ENCODE assay signal across 12 cellular contexts in the genomic region with DNA sequence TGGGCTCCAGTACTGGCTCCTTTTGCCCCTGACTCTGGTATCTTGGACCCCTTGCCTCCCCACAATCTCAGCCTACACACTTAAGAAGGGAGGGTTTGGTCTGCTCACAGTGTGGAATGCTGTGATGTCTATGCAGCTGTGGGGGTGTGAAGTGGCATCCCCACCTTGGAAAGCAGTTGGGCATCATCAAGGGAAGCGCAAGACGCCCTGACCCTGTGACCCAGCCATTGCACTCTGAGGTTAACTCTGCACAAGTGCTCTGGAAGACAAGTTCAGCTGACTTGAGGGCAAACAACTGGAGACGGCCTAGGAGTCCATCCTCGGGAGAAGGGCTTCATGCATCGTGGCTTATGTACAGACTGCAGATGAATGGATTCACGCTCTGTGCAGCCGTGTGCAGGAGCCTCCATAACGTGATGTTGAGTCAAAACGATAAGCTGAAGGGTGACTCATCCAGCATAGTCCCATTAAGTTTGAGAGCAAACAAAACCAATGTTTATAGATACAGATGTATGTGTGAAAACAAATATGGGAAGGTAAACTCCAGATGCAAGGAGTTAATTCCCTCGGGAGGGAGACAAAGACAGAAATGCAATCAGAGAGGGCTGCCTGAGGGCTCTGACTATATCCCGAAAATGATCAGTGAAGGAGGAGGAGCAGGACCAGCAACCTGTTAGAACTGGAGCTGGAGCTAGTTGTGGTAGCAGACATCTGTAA.
DNase-seq lines count a peak whose midpoint lies in the region; ATAC-seq, FAIRE-seq and TF ChIP-seq lines count a peak whose summit lies in the region.
"Had no signal": no experiment of that assay in that cellular context is flagged by ENCODE, and none has a peak within 500 bp of the region (broad histone marks: within the 10 kb centered on the region; RNA-seq: fewer than 3 reads in every experiment).

No MANE protein-coding gene starts in this region.

- peak overlapping the region; percentile 20 for H4K91ac ChIP-seq in H1 (replicated peaks; ENCODE audit: insufficient read length, low read length)

- no peaks in the 10 kb centered on the region; a peak in 1 of 4 replicates for H3K9me3 ChIP-seq in H1 (ENCODE audit: insufficient read depth in 2 of 2, low read depth in 1 of 2, low read length in 1 of 2)
- H3K9me3 ChIP-seq in left ventricle myocardium inferior (replicated peaks): peaks cover 13% of the 10 kb centered on the region
- H3K9me3 ChIP-seq: ovary had no signal

- intact Hi-C loops in left ventricle myocardium inferior (cut with micrococcal nuclease): no loop called here

- POLR2A ChIA-PET in H1 (lab: Charles Lee; ENCODE audit: partially characterized antibody): interaction anchor here (1.0 kb wide), 1 partner anchor 11 kb away, joined by 3 read pairs; no protein-coding TSS in a partner anchor

- peak overlapping the region; percentile 2; the same call in 1 of the 2 replicates for H2BK20ac ChIP-seq in H1 (ENCODE audit: low read length)

- no peak overlapping the region for H2BK120ac ChIP-seq in H1 (replicated peaks; ENCODE audit: low read depth, low read length)

- H3K4me2 ChIP-seq in H1 (ENCODE audit: insufficient read depth in 1 of 2, low read depth in 2 of 2, low read length in 2 of 2): no peak overlapping the region

- no peaks in the 10 kb centered on the region for H3K9me3 Mint-ChIP-seq in stimulated activated effector memory CD8-positive, alpha-beta T cell treated with anti-CD3 and anti-CD28 coated beads, Interleukin-12 subunit alpha, Interleukin-12 subunit beta, amount 100 ng/mL, for 72 hours

- H3K23me2 ChIP-seq in H1 (ENCODE audit: low read depth, low read length): no peaks in the 10 kb centered on the region

- ATAC-seq in stimulated activated effector memory CD8-positive, alpha-beta T cell treated with anti-CD3 and anti-CD28 coated beads, Interleukin-12 subunit alpha, Interleukin-12 subunit beta, amount 100 ng/mL, for 72 hours: peak; percentile 82
- ATAC-seq in HG02763 (IDR thresholded peaks at IDR 0.05; ENCODE audit: unreplicated experiment): no peak
- ATAC-seq in GM21390 (IDR thresholded peaks at IDR 0.05; ENCODE audit: unreplicated experiment): no peak

- H2BK12ac ChIP-seq in H1 (ENCODE audit: low read depth, low read length): peak overlapping the region; percentile 82; the same call in 1 of the 2 replicates

- no peak overlapping the region for H3K14ac ChIP-seq in H1 (ENCODE audit: insufficient read length)

- H4K5ac ChIP-seq in H1 (ENCODE audit: insufficient read length, low read depth, low read length): no peak overlapping the region

- H2BK15ac ChIP-seq in H1 (ENCODE audit: low read length): no peak overlapping the region; the same call in 1 of the 2 replicates

- H3K4me1 ChIP-seq in H1 (replicated peaks in 1 of 4; ENCODE audit: control insufficient read depth in 3 of 4, insufficient read depth in 4 of 4, low read length in 3 of 4) (no peaks in the 10 kb centered on the region), left ventricle myocardium inferior (peaks cover 5% of the 10 kb centered on the region)

- TF ChIP-seq POLR2A in H1 (IDR thresholded peaks at IDR 0.05; ENCODE audit: control extremely low read depth in 1 of 2, low read depth in 2 of 2, low read length in 2 of 2): no peak

- no peaks in the 10 kb centered on the region for H3K79me1 ChIP-seq in H1 (ENCODE audit: low read depth, low read length)

- H2AFZ ChIP-seq in H1 (ENCODE audit: low read length): no peak overlapping the region

- FAIRE-seq in H1 (lab: Jason Lieb, UNC): no peak
- FAIRE-seq: GM19239 had no signal

- H3K36me3 Mint-ChIP-seq in stimulated activated effector memory CD8-positive, alpha-beta T cell treated with anti-CD3 and anti-CD28 coated beads, Interleukin-12 subunit alpha, Interleukin-12 subunit beta, amount 100 ng/mL, for 72 hours: no peaks in the 10 kb centered on the region

- no peak overlapping the region for H3K9ac ChIP-seq in H1 (replicated peaks in 1 of 4; ENCODE audit: extremely low read depth in 1 of 4, low read depth in 3 of 4, low read length in 3 of 4)

- peaks cover 6% of the 10 kb centered on the region for H3K4me1 Mint-ChIP-seq in stimulated activated effector memory CD8-positive, alpha-beta T cell treated with anti-CD3 and anti-CD28 coated beads, Interleukin-12 subunit alpha, Interleukin-12 subunit beta, amount 100 ng/mL, for 72 hours

- no peak overlapping the region for H3K4ac ChIP-seq in H1 (replicated peaks; ENCODE audit: insufficient read length, low read depth, low read length)

- peak; percentile 58 to 67 for DNase-seq in SHP77 (lab: John Stamatoyannopoulos, UW)
- DNase-seq in SHP77 treated with DMSO at 0.1 percent for 48 hours (lab: John Stamatoyannopoulos, UW): no peak
- DNase-seq in NCI-H69 (lab: John Stamatoyannopoulos, UW): peak; percentile 92
- no peak for DNase-seq in H1 (ENCODE audit: low read depth in 1 of 2, low spot score in 2 of 2)
- no peak for DNase-seq in stimulated activated effector memory CD8-positive, alpha-beta T cell treated with anti-CD3 and anti-CD28 coated beads, Interleukin-12 subunit alpha, Interleukin-12 subunit beta, amount 100 ng/mL, for 72 hours (ENCODE audit: low spot score in 2 of 2)
- DNase-seq in left ventricle myocardium inferior: no peak
- DNase-seq: activated CD8-positive, alpha-beta memory T cell treated with anti-CD3 and anti-CD28 coated beads, Interleukin-2, amount 50 U/mL, for 48 hours; NCI-H446 had no signal

- H3K79me2 ChIP-seq in H1 (ENCODE audit: control insufficient read depth in 1 of 2, insufficient read depth in 2 of 2, low read length in 2 of 2): no peaks in the 10 kb centered on the region

- H3K27ac ChIP-seq in H1 (ENCODE audit: low read depth, low read length) (no peak overlapping the region), left ventricle myocardium inferior (replicated peaks) (no peak overlapping the region)

- CTCF ChIA-PET in H1 (lab: Charles Lee; ENCODE audit: partially characterized antibody): interaction anchor here (0.6 to 4.6 kb wide), 9 partner anchors 12 to 284 kb away, joined by 3 to 23 read pairs (median 4); no protein-coding TSS in a partner anchor

- H3K36me3 ChIP-seq in H1 (ENCODE audit: control insufficient read depth in 2 of 4, insufficient read depth in 4 of 4, low read length in 3 of 4) (no peaks in the 10 kb centered on the region), left ventricle myocardium inferior (no peaks in the 10 kb centered on the region)
- H3K36me3 ChIP-seq: ovary had no signal

- no peak for TF ChIP-seq RAD21 in H1 (IDR thresholded peaks at IDR 0.05 in 1 of 2, conservative IDR thresholded peaks at IDR 0.05 in 1 of 2; ENCODE audit: low read depth in 2 of 2, low read length in 2 of 2)

- no peak overlapping the region for H4K8ac ChIP-seq in H1 (ENCODE audit: extremely low read depth, insufficient read depth, low read length)

- H3K27ac Mint-ChIP-seq in stimulated activated effector memory CD8-positive, alpha-beta T cell treated with anti-CD3 and anti-CD28 coated beads, Interleukin-12 subunit alpha, Interleukin-12 subunit beta, amount 100 ng/mL, for 72 hours: no peak overlapping the region

- H4K20me1 ChIP-seq in H1 (replicated peaks in 1 of 2; ENCODE audit: control insufficient read depth in 1 of 2, insufficient read depth in 2 of 2, low read length in 2 of 2): no peaks in the 10 kb centered on the region

- H3K27me3 ChIP-seq in H1 (replicated peaks in 1 of 4; ENCODE audit: control insufficient read depth in 3 of 4, extremely low read depth in 1 of 4, insufficient read depth in 3 of 4, low read length in 3 of 4) (0 out of 7 replicates have a peak, but pooled peaks cover 0 to 3% (median 0%) of the 10 kb centered on the region in 4 experiments), left ventricle myocardium inferior (ENCODE audit: low read depth) (peaks cover 90% of the 10 kb centered on the region)
- H3K27me3 ChIP-seq: ovary had no signal

- no peak overlapping the region for H3K18ac ChIP-seq in H1 (ENCODE audit: extremely low read depth, low read length)

- WGBS in H1 (ENCODE audit: extremely low coverage in 1 of 2, insufficient coverage in 1 of 2, insufficient read length in 1 of 2, insufficient replicate concordance in 2 of 2, low coverage in 1 of 2, low lambda C conversion rate in 2 of 2, missing lambda C conversion rate in 1 of 2), 2 experiments: 94% methylated on average over 11 of the region's 11 CpGs; no CpG with 5 or more reads in 1 of the 2 experiments

- no peak for TF ChIP-seq EP300 in H1 (IDR thresholded peaks at IDR 0.05; ENCODE audit: borderline replicate concordance in 1 of 2, low read depth in 2 of 2, low read length in 2 of 2)

- H3K4me3 ChIP-seq in H1 (ENCODE audit: extremely low read depth in 1 of 4, insufficient read depth in 2 of 4, low read depth in 3 of 4, low read length in 4 of 4) (no peak overlapping the region), left ventricle myocardium inferior (no peak overlapping the region)
- H3K4me3 ChIP-seq: ovary had no signal

- no peak overlapping the region for H2BK5ac ChIP-seq in H1 (ENCODE audit: low read depth, low read length)

- H2AK5ac ChIP-seq in H1 (ENCODE audit: low read depth, low read length): no peak overlapping the region

- no peak overlapping the region for H3K23ac ChIP-seq in H1 (ENCODE audit: insufficient read length)

- no peak overlapping the region for H3K56ac ChIP-seq in H1 (replicated peaks; ENCODE audit: insufficient read length, low read depth, low read length)

- H3K4me3 Mint-ChIP-seq in stimulated activated effector memory CD8-positive, alpha-beta T cell treated with anti-CD3 and anti-CD28 coated beads, Interleukin-12 subunit alpha, Interleukin-12 subunit beta, amount 100 ng/mL, for 72 hours: no peak overlapping the region

- TF ChIP-seq CTCF in H1 (IDR thresholded peaks at IDR 0.05; ENCODE audit: control extremely low read depth in 1 of 3, insufficient read depth in 1 of 3, low read depth in 1 of 3, low read length in 3 of 3) (no peak), left ventricle myocardium inferior (IDR thresholded peaks at IDR 0.05; ENCODE audit: borderline replicate concordance) (no peak)

TF ChIP-seq in H1, 55 proteins besides CTCF, POLR2A, EP300 and RAD21 (continues in another document):
- TF ChIP-seq SP2 (IDR thresholded peaks at IDR 0.05; ENCODE audit: low read length) (no peak), MAX (IDR thresholded peaks at IDR 0.05) (no peak), EGR1 (IDR thresholded peaks at IDR 0.05; ENCODE audit: borderline replicate concordance, low read depth, low read length) (no peak), SIN3A (conservative IDR thresholded peaks at IDR 0.05 in 1 of 2, IDR thresholded peaks at IDR 0.05 in 1 of 2; ENCODE audit: low read depth in 1 of 2, low read length in 2 of 2) (no peak), CBX5 (IDR thresholded peaks at IDR 0.05; ENCODE audit: low read depth, low read length) (no peak), RFX5 (IDR thresholded peaks at IDR 0.05; ENCODE audit: borderline replicate concordance, low read depth, low read length) (no peak)

Comparison
In these comparisons a context has a peak if more than half of its experiments do, and no peak if none do; other contexts are left out.
1. DNase-seq: peak in SHP77 (2 of 2) and NCI-H69 (single experiment); none in SHP77 treated with DMSO at 0.1 percent for 48 hours (single experiment), H1 (0 of 2), stimulated activated effector memory CD8-positive, alpha-beta T cell treated with anti-CD3 and anti-CD28 coated beads, Interleukin-12 subunit alpha, Interleukin-12 subunit beta, amount 100 ng/mL, for 72 hours (0 of 2) and left ventricle myocardium inferior (single experiment).